ENCODE assay signal across 24 cellular contexts in genomic region chr1:28178690-28179485, GRCh38. TPM values are rescaled to one million over a fixed set of nuclear protein-coding genes. Genes with fewer than 3 reads are reported as not detected.
DNase-seq lines count a peak whose midpoint lies in the region; ATAC-seq, FAIRE-seq and TF ChIP-seq lines count a peak whose summit lies in the region.
"Had no signal": no experiment of that assay in that cellular context is flagged by ENCODE, and none has a peak within 500 bp of the region (broad histone marks: within the 10 kb centered on the region; RNA-seq: fewer than 3 reads in every experiment).

No MANE protein-coding gene starts in this region.

- H3K9me3 ChIP-seq in lower lobe of right lung (no peaks in the 10 kb centered on the region), spleen (no peaks in the 10 kb centered on the region)
- H3K9me3 ChIP-seq: A549, SK-N-SH had no signal

- CTCF ChIA-PET in WTC11 (lab: Charles Lee), result no interaction called here

- TF ChIP-seq CTCF in WTC11 (IDR thresholded peaks at IDR 0.05) (no peak), lower lobe of right lung (IDR thresholded peaks at IDR 0.05) (no peak), spleen (IDR thresholded peaks at IDR 0.05 in 8 of 11, conservative IDR thresholded peaks at IDR 0.05 in 3 of 11) (no peak)

- H3K27me3 ChIP-seq in lower lobe of right lung (ENCODE audit: low read depth) (no peaks in the 10 kb centered on the region), spleen (replicated peaks in 1 of 7) (no peaks in the 10 kb centered on the region)

- H3K4me3 ChIP-seq in lower lobe of right lung, result no peak overlapping the region
- H3K4me3 ChIP-seq in spleen, result no peak overlapping the region
- H3K4me3 ChIP-seq: A549 had no signal

- no peaks in the 10 kb centered on the region for H3K36me3 ChIP-seq in lower lobe of right lung
- no peaks in the 10 kb centered on the region for H3K36me3 ChIP-seq in spleen

- H3K4me1 ChIP-seq in lower lobe of right lung (peaks cover 7% of the 10 kb centered on the region), spleen (peaks cover 15 to 80% (median 63%) of the 10 kb centered on the region in 6 donors)
- H3K4me1 ChIP-seq: A549 had no signal

- peak; percentile 70 for FAIRE-seq in GM12891 (lab: Jason Lieb, UNC)
- FAIRE-seq: A549, G401.6 had no signal

- H3K27me3 Mint-ChIP-seq in WTC11 (ENCODE audit: low read depth), result no peaks in the 10 kb centered on the region

- no peak overlapping the region for H3K4me3 Mint-ChIP-seq in WTC11
- H3K4me3 Mint-ChIP-seq: CD8-positive, alpha-beta T cell had no signal

- peaks cover 8% of the 10 kb centered on the region for H3K4me1 Mint-ChIP-seq in WTC11

- WGBS in spleen, 5 donors, result 94 to 97% (median 96%) methylated on average over 15 of the region's 15 CpGs

- no peak overlapping the region for H3K27ac ChIP-seq in lower lobe of right lung
- H3K27ac ChIP-seq in spleen, result no peak overlapping the region
- H3K27ac ChIP-seq: A549 had no signal

- no peak for DNase-seq in GM12891 (ENCODE audit: insufficient read length, low spot score)
- no peak for DNase-seq in WTC11 (ENCODE audit: low spot score)
- DNase-seq in lower lobe of right lung, result peak; percentile 11
- peak; percentile 74 for DNase-seq in spleen
- no peak for DNase-seq in T1000 (lab: John Stamatoyannopoulos, UW)
- no peak for DNase-seq in DMS 273 treated with DMSO at 0.1 percent for 48 hours (lab: John Stamatoyannopoulos, UW)
- DNase-seq: CD8-positive, alpha-beta T cell; HCEC 1CT; Karpas-422; MV-4-11; NCI-H1694; NCI-H2081; NCI-H2171; NCI-H345; NCI-H524; NCI-H82; SIG-M5; SK-N-SH had no signal

- POLR2A ChIA-PET in WTC11 (lab: Charles Lee), result no interaction called here

- intact Hi-C loops in lower lobe of right lung (cut with DNase I) (no loop called here), spleen (cut with DNase I; ENCODE audit: low total_unique reads) (no loop called here)

- no peak for ATAC-seq in WTC11
- no peak for ATAC-seq in lower lobe of right lung
- no peak for ATAC-seq in GM21723 (IDR thresholded peaks at IDR 0.05; ENCODE audit: unreplicated experiment)
- no peak for ATAC-seq in GM18909 (IDR thresholded peaks at IDR 0.05; ENCODE audit: poor library complexity, unreplicated experiment)
- ATAC-seq: A549; CD8-positive, alpha-beta T cell; Panc1 had no signal

- no peaks in the 10 kb centered on the region for H3K9me3 Mint-ChIP-seq in WTC11
- H3K9me3 Mint-ChIP-seq: CD8-positive, alpha-beta T cell had no signal

- no peaks in the 10 kb centered on the region for H3K36me3 Mint-ChIP-seq in WTC11
- H3K36me3 Mint-ChIP-seq: CD8-positive, alpha-beta T cell; IgD-negative memory B cell had no signal

- no peak overlapping the region for H3K27ac Mint-ChIP-seq in WTC11
- H3K27ac Mint-ChIP-seq: CD8-positive, alpha-beta T cell had no signal

- TF ChIP-seq POLR2A in GM12891 (IDR thresholded peaks at IDR 0.05; ENCODE audit: low read depth, low read length) (no peak), spleen (IDR thresholded peaks at IDR 0.05) (no peak)

TF ChIP-seq in GM12891, 5 proteins besides CTCF, POLR2A, EP300 and RAD21:
- TF ChIP-seq PAX5 (IDR thresholded peaks at IDR 0.05; ENCODE audit: insufficient read depth, low read length, severe bottlenecking) (no peak), POU2F2 (IDR thresholded peaks at IDR 0.05; ENCODE audit: low read depth, low read length) (no peak), POLR2AphosphoS5 (IDR thresholded peaks at IDR 0.05; ENCODE audit: low read depth, low read length) (no peak), SPI1 (IDR thresholded peaks at IDR 0.05; ENCODE audit: low read depth, low read length) (no peak), TAF1 (IDR thresholded peaks at IDR 0.05; ENCODE audit: low read depth, low read length) (no peak)

TF ChIP-seq in WTC11, 78 proteins besides CTCF, POLR2A, EP300 and RAD21:
- TF ChIP-seq MYBL2 (CRISPR knock-in tag; IDR thresholded peaks at IDR 0.05), result no peak
- TF ChIP-seq TP53 (CRISPR knock-in tag; IDR thresholded peaks at IDR 0.05), result no peak
- no peak for TF ChIP-seq ZNF671 (CRISPR knock-in tag; IDR thresholded peaks at IDR 0.05)
- TF ChIP-seq KAT7 (CRISPR knock-in tag; IDR thresholded peaks at IDR 0.05; ENCODE audit: borderline replicate concordance), result no peak
- no peak for TF ChIP-seq ZNF219 (CRISPR knock-in tag; IDR thresholded peaks at IDR 0.05; ENCODE audit: borderline replicate concordance)
- TF ChIP-seq TCF7 (CRISPR knock-in tag; IDR thresholded peaks at IDR 0.05; ENCODE audit: low read depth), result no peak
- TF ChIP-seq ZNF121 (CRISPR knock-in tag; IDR thresholded peaks at IDR 0.05), result peak; percentile 59; the same call in 1 of the 2 replicates
- no peak for TF ChIP-seq CREM (CRISPR knock-in tag; IDR thresholded peaks at IDR 0.05)

RNA-seq across cellular contexts. Expression of gene PTAFR, which starts 2.4 kb away (rescaled TPM):
- polyA plus RNA-seq in GM12891 (2012; ENCODE audit: low read depth, missing spikeins), result 10.2 TPM
- total RNA-seq in WTC11 (2021) (1.8 to 2.6 TPM (median 1.9 TPM) in 3 replicates), lower lobe of right lung (52.8 TPM), spleen (10 to 100 TPM; 13.8 to 32.2 (median 28.2) TPM)
- 1 to 10 TPM; 5.0 to 7.5 (median 5.7) TPM for polyA plus RNA-seq in spleen

RNA-seq across cellular contexts. Expression of gene DNAJC8, which starts 53.9 kb away (rescaled TPM):
- 97.9 TPM for polyA plus RNA-seq in GM12891 (2012; ENCODE audit: low read depth, missing spikeins)
- total RNA-seq in WTC11 (2021) (108 to 112 TPM (median 110 TPM) in 3 replicates), lower lobe of right lung (68.9 TPM), spleen (10 to 100 TPM; 52.0 to 71.0 (median 60.8) TPM)
- polyA plus RNA-seq in spleen, result 10 to 100 TPM; 63.8 to 95.9 (median 92.8) TPM

RNA-seq across cellular contexts. Expression of gene ATP5IF1, which starts 57.0 kb away (rescaled TPM):
- 727 TPM for polyA plus RNA-seq in GM12891 (2012; ENCODE audit: low read depth, missing spikeins)
- total RNA-seq in WTC11 (2021) (201 to 245 TPM (median 228 TPM) in 3 replicates), lower lobe of right lung (109 TPM), spleen (100 to 1,000 TPM in 3 of 7 donors, 10 to 100 TPM in 4; 75.4 to 231 (median 97.1) TPM)
- polyA plus RNA-seq in spleen, result 100 to 1,000 TPM; 340 to 411 (median 378) TPM

Comparison
In these comparisons a context has a peak if more than half of its experiments do, and no peak if none do; other contexts are left out.
1. DNase-seq: peak in lower lobe of right lung (single experiment) and spleen (single experiment); none in GM12891 (single experiment), WTC11 (single experiment), T1000 (single experiment) and DMS 273 treated with DMSO at 0.1 percent for 48 hours (single experiment).